1 cellular context compared by ENCODE assay signal in genomic region chr5:177373806-177374205, GRCh38.
TF ChIP-seq lines count a peak whose summit lies in the region.

No MANE protein-coding gene starts in this region.

TF ChIP-seq in SK-N-SH treated with all-trans-retinoic acid at 6 μM for 48 hours, 23 proteins besides CTCF, POLR2A, EP300 and RAD21 (continued from another document):
- TF ChIP-seq CSDC2 (CRISPR knock-in tag; IDR thresholded peaks at IDR 0.05) (no peak), ZNF565 (CRISPR knock-in tag; conservative IDR thresholded peaks at IDR 0.05; ENCODE audit: low read depth) (no peak), TOX (CRISPR knock-in tag; IDR thresholded peaks at IDR 0.05; ENCODE audit: borderline replicate concordance) (no peak), ZFP30 (CRISPR knock-in tag; IDR thresholded peaks at IDR 0.05) (no peak), CREB5 (CRISPR knock-in tag; IDR thresholded peaks at IDR 0.05; ENCODE audit: low read depth) (no peak), OSR1 (CRISPR knock-in tag; IDR thresholded peaks at IDR 0.05) (no peak), TSHZ2 (CRISPR knock-in tag; IDR thresholded peaks at IDR 0.05) (no peak)
